ENCODE assay signal across 1 cellular context in genomic region chr12:112796067-112796466, GRCh38.
TF ChIP-seq lines count a peak whose summit lies in the region.

No MANE protein-coding gene starts in this region.

TF ChIP-seq in K562, 482 proteins besides CTCF, POLR2A, EP300 and RAD21 (continued from another document):
- TF ChIP-seq AFF4 (CRISPR knock-in tag; IDR thresholded peaks at IDR 0.05), result no peak
- peak; percentile 47; the same call in 1 of the 2 replicates for TF ChIP-seq ZNF316 (IDR thresholded peaks at IDR 0.05)
- TF ChIP-seq MAFF (IDR thresholded peaks at IDR 0.05; ENCODE audit: low read length), result peak; percentile 37; the same call in 1 of the 2 replicates
- TF ChIP-seq MAFG (tag; conservative IDR thresholded peaks at IDR 0.05), result peak; percentile 83
- TF ChIP-seq C11orf30 (IDR thresholded peaks at IDR 0.05; ENCODE audit: low read depth), result peak; percentile 51; the same call in 1 of the 2 replicates
- TF ChIP-seq NFE2L1 (tag; IDR thresholded peaks at IDR 0.05; ENCODE audit: borderline replicate concordance, low read depth), result peak; percentile 44
